In the genomic region with DNA sequence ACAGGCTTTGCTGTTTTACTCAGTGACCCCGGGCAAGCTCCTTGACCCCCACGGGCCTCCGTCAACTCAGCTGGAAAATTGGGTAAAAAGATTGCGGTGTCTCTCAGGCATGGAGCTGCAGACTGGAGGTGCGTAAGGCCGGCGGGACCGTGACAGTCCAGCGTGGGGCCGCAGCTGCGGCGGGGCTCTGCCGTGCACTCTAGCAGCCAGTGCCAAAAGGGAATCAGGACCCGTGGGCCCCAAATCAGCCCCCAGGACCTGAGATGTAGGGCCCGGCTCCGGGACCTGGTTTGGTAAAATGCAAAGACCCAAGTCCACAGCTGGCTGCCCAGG, we compare ENCODE assay signal across 25 cellular contexts.
"Had no signal": no experiment of that assay in that cellular context is flagged by ENCODE, and none has a peak within 500 bp of the region (broad histone marks: within the 10 kb centered on the region; RNA-seq: fewer than 3 reads in every experiment).

No MANE protein-coding gene starts in this region.

- ATAC-seq: activated naive CD4-positive, alpha-beta T cell treated with anti-CD3 and anti-CD28 coated beads, Interleukin-2, amount 50 U/mL, for 72 hours; activated T-cell treated with anti-CD3 and anti-CD28 coated beads, Interleukin-2, amount 50 U/mL, for 72 hours; gastroesophageal sphincter; WTC11 had no signal

- DNase-seq: activated CD4-positive, alpha-beta memory T cell treated with anti-CD3 and anti-CD28 coated beads, Interleukin-2, amount 10 ng/mL, durations not matched to agents 7 days and 5 days; activated CD4-positive, alpha-beta T cell treated with anti-CD3 and anti-CD28 coated beads for 1 hour; activated CD4-positive, alpha-beta T cell treated with anti-CD3 and anti-CD28 coated beads for 4 hours; activated CD4-positive, alpha-beta T cell treated with anti-CD3 and anti-CD28 coated beads, Interleukin-2, amount 10 ng/mL, durations not matched to agents 7 days and 5 days; activated CD4-positive, alpha-beta T cell treated with anti-CD3 and anti-CD28 coated beads, Interleukin-2, amount 50 U/mL, for 4 hours; activated CD8-positive, alpha-beta memory T cell treated with anti-CD3 and anti-CD28 coated beads, Interleukin-2, amount 50 U/mL, for 48 hours; activated gamma-delta T cell; activated naive CD4-positive, alpha-beta T cell; activated naive CD4-positive, alpha-beta T cell treated with anti-CD3 and anti-CD28 coated beads, Interleukin-2, amount 10 ng/mL, durations not matched to agents 7 days and 5 days; activated T-cell treated with anti-CD3 and anti-CD28 coated beads for 4 hours; activated T-cell treated with anti-CD3 and anti-CD28 coated beads, Interleukin-2, amount 50 U/mL, for 24 hours; activated T-cell treated with anti-CD3 and anti-CD28 coated beads, Interleukin-2, amount 50 U/mL, for 72 hours; amniotic stem cell; anterior cingulate cortex; caudate nucleus; cortex of kidney; dermis blood vessel endothelial cell; effector CD8-positive, alpha-beta T cell; esophagus squamous epithelium; foreskin melanocyte; T-helper 2 cell had no signal

- H3K9me3 ChIP-seq: esophagus squamous epithelium, gastroesophageal sphincter had no signal

- H3K27ac ChIP-seq: epithelial cell of prostate, esophagus squamous epithelium, gastroesophageal sphincter had no signal

- H3K27ac Mint-ChIP-seq: activated CD4-positive, alpha-beta memory T cell treated with anti-CD3 and anti-CD28 coated beads, Interleukin-2, amount 10 ng/mL, durations not matched to agents 7 days and 5 days; activated CD4-positive, alpha-beta T cell treated with anti-CD3 and anti-CD28 coated beads, Interleukin-2, amount 10 ng/mL, durations not matched to agents 7 days and 5 days; activated naive CD4-positive, alpha-beta T cell treated with anti-CD3 and anti-CD28 coated beads, Interleukin-2, amount 10 ng/mL, durations not matched to agents 7 days and 5 days; activated naive CD4-positive, alpha-beta T cell treated with anti-CD3 and anti-CD28 coated beads, Interleukin-2, amount 50 U/mL, for 72 hours; activated T-cell treated with anti-CD3 and anti-CD28 coated beads, Interleukin-2, amount 50 U/mL, for 24 hours; activated T-cell treated with anti-CD3 and anti-CD28 coated beads, Interleukin-2, amount 50 U/mL, for 72 hours; WTC11 had no signal

- H3K36me3 Mint-ChIP-seq: activated naive CD4-positive, alpha-beta T cell treated with anti-CD3 and anti-CD28 coated beads, Interleukin-2, amount 10 ng/mL, durations not matched to agents 7 days and 5 days; activated naive CD4-positive, alpha-beta T cell treated with anti-CD3 and anti-CD28 coated beads, Interleukin-2, amount 50 U/mL, for 72 hours; WTC11 had no signal

- H3K9me3 Mint-ChIP-seq: activated CD4-positive, alpha-beta memory T cell treated with anti-CD3 and anti-CD28 coated beads, Interleukin-2, amount 10 ng/mL, durations not matched to agents 7 days and 5 days; activated CD4-positive, alpha-beta T cell treated with anti-CD3 and anti-CD28 coated beads, Interleukin-2, amount 10 ng/mL, durations not matched to agents 7 days and 5 days; activated naive CD4-positive, alpha-beta T cell treated with anti-CD3 and anti-CD28 coated beads, Interleukin-2, amount 10 ng/mL, durations not matched to agents 7 days and 5 days; activated naive CD4-positive, alpha-beta T cell treated with anti-CD3 and anti-CD28 coated beads, Interleukin-2, amount 50 U/mL, for 72 hours; activated T-cell treated with anti-CD3 and anti-CD28 coated beads, Interleukin-2, amount 50 U/mL, for 24 hours; activated T-cell treated with anti-CD3 and anti-CD28 coated beads, Interleukin-2, amount 50 U/mL, for 72 hours; WTC11 had no signal

- H3K4me3 Mint-ChIP-seq: activated CD4-positive, alpha-beta memory T cell treated with anti-CD3 and anti-CD28 coated beads, Interleukin-2, amount 10 ng/mL, durations not matched to agents 7 days and 5 days; activated CD4-positive, alpha-beta T cell treated with anti-CD3 and anti-CD28 coated beads, Interleukin-2, amount 10 ng/mL, durations not matched to agents 7 days and 5 days; activated naive CD4-positive, alpha-beta T cell treated with anti-CD3 and anti-CD28 coated beads, Interleukin-2, amount 10 ng/mL, durations not matched to agents 7 days and 5 days; activated T-cell treated with anti-CD3 and anti-CD28 coated beads, Interleukin-2, amount 50 U/mL, for 24 hours; activated T-cell treated with anti-CD3 and anti-CD28 coated beads, Interleukin-2, amount 50 U/mL, for 72 hours; WTC11 had no signal

- H3K4me1 Mint-ChIP-seq: activated CD4-positive, alpha-beta memory T cell treated with anti-CD3 and anti-CD28 coated beads, Interleukin-2, amount 10 ng/mL, durations not matched to agents 7 days and 5 days; activated CD4-positive, alpha-beta T cell treated with anti-CD3 and anti-CD28 coated beads, Interleukin-2, amount 10 ng/mL, durations not matched to agents 7 days and 5 days; activated naive CD4-positive, alpha-beta T cell treated with anti-CD3 and anti-CD28 coated beads, Interleukin-2, amount 10 ng/mL, durations not matched to agents 7 days and 5 days had no signal

- H3K27me3 Mint-ChIP-seq: activated CD4-positive, alpha-beta memory T cell treated with anti-CD3 and anti-CD28 coated beads, Interleukin-2, amount 10 ng/mL, durations not matched to agents 7 days and 5 days; activated CD4-positive, alpha-beta T cell treated with anti-CD3 and anti-CD28 coated beads, Interleukin-2, amount 10 ng/mL, durations not matched to agents 7 days and 5 days had no signal

- H3K36me3 ChIP-seq: esophagus squamous epithelium, gastroesophageal sphincter had no signal

- H3K4me3 ChIP-seq: esophagus squamous epithelium, gastroesophageal sphincter had no signal
